Comparison of ENCODE assay signal across 26 cellular contexts in genomic region chr5:149740866-149741459, GRCh38. TPM values are rescaled to one million over a fixed set of nuclear protein-coding genes. Genes with fewer than 3 reads are reported as not detected.
DNase-seq lines count a peak whose midpoint lies in the region; ATAC-seq, FAIRE-seq and TF ChIP-seq lines count a peak whose summit lies in the region.
"Had no signal": no experiment of that assay in that cellular context is flagged by ENCODE, and none has a peak within 500 bp of the region (broad histone marks: within the 10 kb centered on the region; RNA-seq: fewer than 3 reads in every experiment).

No MANE protein-coding gene starts in this region.

- FAIRE-seq in astrocyte (lab: Jason Lieb, UNC) (no peak), kidney (lab: Jason Lieb, UNC) (no peak)

- no peak overlapping the region for H2AFZ ChIP-seq in astrocyte (ENCODE audit: low read depth, low read length)

- no peaks in the 10 kb centered on the region for H3K79me2 ChIP-seq in astrocyte (ENCODE audit: insufficient read depth, low read length)

- no peak for ATAC-seq in GM18517 (IDR thresholded peaks at IDR 0.05; ENCODE audit: unreplicated experiment)
- ATAC-seq: activated T-cell treated with anti-CD3 and anti-CD28 coated beads, Interleukin-2, amount 50 U/mL, for 4 hours; left lobe of liver had no signal

- H3K27ac Mint-ChIP-seq in astrocyte (ENCODE audit: unreplicated experiment) = no peak overlapping the region
- H3K27ac Mint-ChIP-seq: CD8-positive, alpha-beta memory T cell; nephron; T-helper 1 cell treated with Interleukin-12 subunit alpha and Interleukin-12 subunit beta and Interleukin-4 antibody, amounts not matched to agents 30 μg/mL and 1 μg/mL, for 36 hours had no signal

- intact Hi-C loops in kidney (cut with DNase I) = no loop called here

- H3K4me1 ChIP-seq in astrocyte (ENCODE audit: insufficient read depth, low read length) (no peaks in the 10 kb centered on the region), kidney (ENCODE audit: control insufficient read depth in 1 of 2, insufficient read depth in 1 of 2, low read depth in 1 of 2, low read length in 2 of 2) (no peaks in the 10 kb centered on the region)
- H3K4me1 ChIP-seq: adrenal gland had no signal

- H3K9me3 ChIP-seq in astrocyte (ENCODE audit: insufficient read depth, low read depth, low read length) (no peaks in the 10 kb centered on the region), kidney (ENCODE audit: control insufficient read depth in 1 of 2, low read length in 2 of 2) (no peaks in the 10 kb centered on the region)
- H3K9me3 ChIP-seq: adrenal gland, heart left ventricle, MG63 had no signal

- no peaks in the 10 kb centered on the region for H3K9me3 Mint-ChIP-seq in astrocyte (ENCODE audit: unreplicated experiment)
- H3K9me3 Mint-ChIP-seq: activated T-cell treated with anti-CD3 and anti-CD28 coated beads, Interleukin-2, amount 50 U/mL, for 4 hours; CD8-positive, alpha-beta memory T cell; nephron; T-helper 1 cell treated with Interleukin-12 subunit alpha and Interleukin-12 subunit beta and Interleukin-4 antibody, amounts not matched to agents 30 μg/mL and 1 μg/mL, for 36 hours had no signal

- DNase-seq in NCI-H1417 (lab: John Stamatoyannopoulos, UW) (peak in 2 of 3 experiments; percentile 32 to 70), NCI-H1417 treated with DMSO at 0.1 percent for 48 hours (lab: John Stamatoyannopoulos, UW) (no peak), astrocyte (ENCODE audit: low read depth) (no peak), kidney (peak; percentile 12), retina (peak; percentile 56), Kasumi-1 (lab: John Stamatoyannopoulos, UW) (no peak), SK-N-DZ (ENCODE audit: low spot score) (no peak)
- DNase-seq: 8988T; activated CD8-positive, alpha-beta memory T cell treated with anti-CD3 and anti-CD28 coated beads for 24 hours; activated naive CD4-positive, alpha-beta T cell treated with Interleukin-2 at 50 U/mL for 16 hours; activated T-cell treated with anti-CD3 and anti-CD28 coated beads, Interleukin-2, amount 50 U/mL, for 4 hours; CD8-positive, alpha-beta memory T cell; DMS53; GDM1; heart left ventricle; MG63; NCI-H146; NCI-H526 treated with DMSO at 0.1 percent for 48 hours; stimulated activated CD4-positive, alpha-beta T cell treated with anti-CD3 and anti-CD28 coated beads, Interleukin-1b, Interleukin-23, amount 100 ng/mL, for 48 hours had no signal

- peaks cover 7% of the 10 kb centered on the region for H3K27me3 Mint-ChIP-seq in astrocyte (ENCODE audit: low read depth, unreplicated experiment)
- H3K27me3 Mint-ChIP-seq: CD8-positive, alpha-beta memory T cell had no signal

- no peak for TF ChIP-seq CTCF in astrocyte (IDR thresholded peaks at IDR 0.05; ENCODE audit: insufficient read depth, low read depth, low read length)
- no peak for TF ChIP-seq CTCF in kidney (IDR thresholded peaks at IDR 0.05; ENCODE audit: borderline replicate concordance, extremely low read depth, insufficient read depth)

- H4K20me1 ChIP-seq in astrocyte (ENCODE audit: insufficient read depth, low read length) = no peaks in the 10 kb centered on the region

- H3K4me3 Mint-ChIP-seq in astrocyte (ENCODE audit: unreplicated experiment) = peak overlapping the region; percentile 54
- H3K4me3 Mint-ChIP-seq: activated T-cell treated with anti-CD3 and anti-CD28 coated beads, Interleukin-2, amount 50 U/mL, for 4 hours; CD8-positive, alpha-beta memory T cell; nephron; T-helper 1 cell treated with Interleukin-12 subunit alpha and Interleukin-12 subunit beta and Interleukin-4 antibody, amounts not matched to agents 30 μg/mL and 1 μg/mL, for 36 hours had no signal

- H3K27ac ChIP-seq in astrocyte (ENCODE audit: low read depth, low read length) = no peak overlapping the region
- H3K27ac ChIP-seq in kidney (ENCODE audit: low read depth in 2 of 2, low read length in 2 of 2) = no peak overlapping the region
- H3K27ac ChIP-seq: SK-N-MC, skin epidermis had no signal

- no peaks in the 10 kb centered on the region for H3K4me1 Mint-ChIP-seq in astrocyte (ENCODE audit: low read depth, unreplicated experiment)
- H3K4me1 Mint-ChIP-seq: nephron had no signal

- H3K36me3 Mint-ChIP-seq in astrocyte (ENCODE audit: low read depth, unreplicated experiment) = peaks cover 5% of the 10 kb centered on the region

- no peak overlapping the region for H3K4me2 ChIP-seq in astrocyte (ENCODE audit: low read length)

- H3K4me3 ChIP-seq in astrocyte (ENCODE audit: insufficient read depth, low read depth, low read length) (no peak overlapping the region), kidney (ENCODE audit: low read length in 2 of 2) (no peak overlapping the region)
- H3K4me3 ChIP-seq: adrenal gland, heart left ventricle, MG63, SK-N-MC, skin epidermis had no signal

- H3K36me3 ChIP-seq in astrocyte (ENCODE audit: insufficient read depth, low read length) (no peaks in the 10 kb centered on the region), kidney (ENCODE audit: control insufficient read depth in 1 of 2, insufficient read depth in 2 of 2, low read length in 2 of 2) (no peaks in the 10 kb centered on the region)
- H3K36me3 ChIP-seq: adrenal gland, MG63 had no signal

- no peak overlapping the region for H3K9ac ChIP-seq in astrocyte (ENCODE audit: low read length)
- no peak overlapping the region for H3K9ac ChIP-seq in kidney (ENCODE audit: low read length in 2 of 2)

- no peaks in the 10 kb centered on the region for H3K27me3 ChIP-seq in astrocyte (ENCODE audit: insufficient read depth, low read length)
- H3K27me3 ChIP-seq: adrenal gland, heart left ventricle, MG63 had no signal

RNA-seq across cellular contexts. Expression of gene PPARGC1B, which starts 10.9 kb away (rescaled TPM):
- total RNA-seq in astrocyte (3.8 and 4.2 TPM in 2 replicates), kidney (3.3 TPM)
- 0.77 TPM for polyA plus RNA-seq in kidney (ENCODE audit: insufficient read depth, low read depth, low replicate concordance)
- polyA plus RNA-seq in SK-N-DZ (2014; cell fraction: cytosol; rRNA removed) = 0.85 and 1.2 TPM in 2 replicates
- 1.4 and 3.0 TPM in 2 replicates for polyA plus RNA-seq in SK-N-DZ (2014; cell fraction: nucleus; rRNA removed)

Comparison
In these comparisons a context has a peak if more than half of its experiments do, and no peak if none do; other contexts are left out.
1. DNase-seq: peak in NCI-H1417 (2 of 3), kidney (single experiment) and retina (single experiment); none in NCI-H1417 treated with DMSO at 0.1 percent for 48 hours (single experiment), astrocyte (single experiment), Kasumi-1 (0 of 2) and SK-N-DZ (single experiment).